Comparison of ENCODE assay signal across 8 cellular contexts in the genomic region with DNA sequence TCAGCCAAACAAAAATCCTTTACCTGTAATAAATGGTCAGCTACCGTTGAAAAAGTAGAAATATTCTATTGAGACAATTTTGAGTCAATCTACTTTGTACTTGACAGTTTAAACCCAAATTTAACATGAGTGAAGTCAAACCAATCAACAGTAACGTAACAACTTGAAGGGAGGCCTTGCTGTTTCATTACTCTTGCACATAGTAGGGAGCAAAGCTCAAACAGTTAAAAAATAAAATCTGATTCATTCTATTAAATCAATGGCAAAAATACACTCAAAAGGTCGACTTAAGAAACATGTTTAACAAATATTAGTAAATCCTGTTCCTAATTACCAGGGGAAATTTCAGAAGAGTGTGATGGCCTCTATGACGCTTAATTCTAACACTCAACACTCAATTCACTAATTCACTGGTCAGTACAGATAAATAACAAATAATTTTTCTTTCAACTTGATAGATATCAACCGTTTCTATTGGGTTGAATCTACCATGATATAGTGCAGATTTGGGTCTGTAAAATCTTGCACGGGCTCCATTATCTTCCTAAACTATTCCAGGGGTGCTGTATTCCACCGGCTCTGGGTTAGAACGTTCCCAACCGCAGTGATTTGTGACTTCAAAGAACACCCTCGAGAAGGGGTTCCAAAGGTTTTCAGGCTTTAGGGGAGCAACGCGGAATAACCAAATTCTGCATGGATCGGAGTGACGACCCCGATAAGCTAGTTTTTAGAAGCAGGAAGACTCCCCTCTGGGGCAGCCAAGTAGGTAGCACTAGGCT. TPM values are rescaled to one million over a fixed set of nuclear protein-coding genes. Genes with fewer than 3 reads are reported as not detected.
DNase-seq lines count a peak whose midpoint lies in the region; ATAC-seq, FAIRE-seq and TF ChIP-seq lines count a peak whose summit lies in the region.

No MANE protein-coding gene starts in this region.

- no peaks in the 10 kb centered on the region for H3K9me2 ChIP-seq in PC-3 (replicated peaks; ENCODE audit: low read length)

- peak overlapping the region; percentile 71 for H2AFZ ChIP-seq in PC-3 (ENCODE audit: low read length)

- POLR2A ChIA-PET in Caco-2 (lab: Charles Lee) (interaction anchor here (0.6 kb wide), 1 partner anchor 104 kb away, joined by 3 read pairs; the partner anchor contains the start of gene COA6), PC-3 (lab: Charles Lee; ENCODE audit: unreplicated experiment) (interaction anchor here (0.8 kb wide), 1 partner anchor 9 kb away, joined by 4 read pairs; no protein-coding TSS in a partner anchor)

- TSS peak; percentile 24 for BruUV-seq in Caco-2 (replicated peaks; lab: Mats Ljungman, UMichigan)
- BruUV-seq in PC-3 (replicated peaks; lab: Mats Ljungman, UMichigan): TSS peak; percentile 34

- peaks cover 55% of the 10 kb centered on the region for H3K79me2 ChIP-seq in PC-3 (ENCODE audit: low read length)

- no peak for ATAC-seq in PC-3
- ATAC-seq in pancreas: peak in 1 of 4 donors; percentile 1
- ATAC-seq in GM18517 (IDR thresholded peaks at IDR 0.05; ENCODE audit: unreplicated experiment): no peak

- H3K27me3 Mint-ChIP-seq in Caco-2 (ENCODE audit: insufficient read depth, unreplicated experiment): peaks cover 6% of the 10 kb centered on the region

- intact Hi-C loops in Caco-2 (cut with micrococcal nuclease; ENCODE audit: unreplicated experiment) (loop anchor here (2.0 kb wide), 1 partner anchor 105 kb away; the partner anchor contains the start of gene COA6), PC-3 (cut with micrococcal nuclease) (no loop called here), pancreas (cut with DNase I) (no loop called here)

- H4K20me1 ChIP-seq in PC-3 (ENCODE audit: low read length): no peaks in the 10 kb centered on the region

- H3K27ac ChIP-seq in PC-3 (ENCODE audit: low read length): no peak overlapping the region
- peak overlapping the region; percentile 75 to 94 (median 91) for H3K27ac ChIP-seq in pancreas

- H3K36me3 ChIP-seq in Caco-2 (ENCODE audit: control insufficient read depth, insufficient read depth, low read length) (no peaks in the 10 kb centered on the region), PC-3 (ENCODE audit: low read depth, low read length) (no peaks in the 10 kb centered on the region), pancreas (no peaks in the 10 kb centered on the region)

- WGBS in pancreas, 2 donors: 12 to 14% methylated on average over 15 of the region's 15 CpGs

- peak overlapping the region; percentile 7 for H3K9ac ChIP-seq in PC-3 (ENCODE audit: low read length)

- TF ChIP-seq CTCF in Caco-2 (IDR thresholded peaks at IDR 0.05; ENCODE audit: insufficient read depth in 1 of 2, low read depth in 1 of 2, low read length in 1 of 2, severe bottlenecking in 1 of 2, unreplicated experiment in 1 of 2) (no peak), PC-3 (conservative IDR thresholded peaks at IDR 0.05; ENCODE audit: low read depth, low read length) (no peak), epithelial cell of proximal tubule (conservative IDR thresholded peaks at IDR 0.05; ENCODE audit: low read depth, low read length) (no peak), pancreas (IDR thresholded peaks at IDR 0.05) (no peak)

- H3K4me3 ChIP-seq in Caco-2 (ENCODE audit: low read depth, low read length) (peak overlapping the region; percentile 91), PC-3 (ENCODE audit: low read length) (peak overlapping the region; percentile 84), epithelial cell of proximal tubule (ENCODE audit: low read depth, low read length) (peak overlapping the region; percentile 78), pancreas (peak overlapping the region; percentile 38 to 80 (median 69))

- H3K4me2 ChIP-seq in PC-3 (ENCODE audit: low read length): peak overlapping the region; percentile 87

- DNase-seq in Caco-2 (no peak), PC-3 (no peak), epithelial cell of proximal tubule (ENCODE audit: low read depth) (no peak), pancreas (no peak), amygdala (lab: John Stamatoyannopoulos, UW) (no peak), SKM-1 treated with dmso at 0.1 percent for 144 hours (lab: John Stamatoyannopoulos, UW; ENCODE audit: unreplicated experiment) (no peak), iPS-NIHi7 (ENCODE audit: extremely low spot score) (no peak)

- no peaks in the 10 kb centered on the region for H3K9me3 ChIP-seq in Caco-2
- no peaks in the 10 kb centered on the region for H3K9me3 ChIP-seq in PC-3 (ENCODE audit: low read length)
- H3K9me3 ChIP-seq in pancreas: no peaks in the 10 kb centered on the region

- H3K27ac Mint-ChIP-seq in Caco-2 (ENCODE audit: unreplicated experiment): peak overlapping the region; percentile 62

- peak overlapping the region; percentile 76 for H3K4me3 Mint-ChIP-seq in Caco-2 (ENCODE audit: unreplicated experiment)

- no peak for FAIRE-seq in pancreas (lab: Jason Lieb, UNC)

- no peaks in the 10 kb centered on the region for H3F3A ChIP-seq in PC-3 (ENCODE audit: low read length, unreplicated experiment)

- no peaks in the 10 kb centered on the region for H3K9me3 Mint-ChIP-seq in Caco-2 (ENCODE audit: unreplicated experiment)

- H3K36me3 Mint-ChIP-seq in Caco-2 (ENCODE audit: insufficient read depth, unreplicated experiment): peaks cover 5% of the 10 kb centered on the region

- H3K4me1 Mint-ChIP-seq in Caco-2 (ENCODE audit: low read depth, unreplicated experiment): peaks cover 8% of the 10 kb centered on the region

- CTCF ChIA-PET in Caco-2 (lab: Charles Lee): interaction anchor here (0.5 to 1.0 kb wide), 2 partner anchors 22 to 1547 kb away, joined by 3 read pairs; no protein-coding TSS in a partner anchor
- CTCF ChIA-PET in PC-3 (lab: Charles Lee): no interaction called here

- H3K4me1 ChIP-seq in Caco-2: no peaks in the 10 kb centered on the region
- H3K4me1 ChIP-seq in PC-3 (ENCODE audit: insufficient read depth, low read length): peaks cover 11% of the 10 kb centered on the region
- H3K4me1 ChIP-seq in pancreas: peaks cover 0 to 12% (median 7%) of the 10 kb centered on the region in 3 donors

- H3K27me3 ChIP-seq in Caco-2 (replicated peaks; ENCODE audit: control insufficient read depth, insufficient read depth, low read length): no peaks in the 10 kb centered on the region
- H3K27me3 ChIP-seq in PC-3 (ENCODE audit: low read length): no peaks in the 10 kb centered on the region
- H3K27me3 ChIP-seq in pancreas: no peaks in the 10 kb centered on the region

RNA-seq across cellular contexts. Expression of gene TARBP1, which starts 1.4 kb away (rescaled TPM):
- 33.8 and 37.0 TPM in 2 replicates for total RNA-seq in Caco-2 (2022)
- total RNA-seq in PC-3 (2014; rRNA removed): 15.1 and 27.7 TPM in 2 replicates
- 17.4 and 31.2 TPM in 2 replicates for total RNA-seq in epithelial cell of proximal tubule
- 10 to 100 TPM; 11.0 to 14.8 (median 13.8) TPM for total RNA-seq in pancreas
- 10 to 100 TPM; 29.3 to 52.2 TPM for polyA plus RNA-seq in pancreas
